In the genomic region with DNA sequence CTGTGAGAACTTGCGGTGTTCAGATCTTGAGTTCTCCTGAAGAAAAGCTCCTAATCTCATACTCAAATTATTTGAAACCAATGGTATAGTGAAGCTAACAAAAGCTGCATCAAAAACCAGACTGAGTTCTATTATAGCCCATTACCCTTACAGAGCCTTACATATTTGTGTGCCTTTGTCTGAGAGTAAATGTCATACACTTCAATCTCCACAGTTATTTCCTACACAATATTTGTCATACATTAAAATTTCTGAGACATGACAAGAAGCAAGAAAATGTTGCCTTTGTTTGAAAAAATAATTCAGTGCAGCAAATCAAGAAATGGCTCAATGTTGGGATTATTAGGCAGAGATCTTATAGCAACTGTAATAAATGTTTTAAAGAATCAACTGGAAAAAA, we compare ENCODE assay signal across 3 cellular contexts.
"Had no signal": no experiment of that assay in that cellular context is flagged by ENCODE, and none has a peak within 500 bp of the region (broad histone marks: within the 10 kb centered on the region; RNA-seq: fewer than 3 reads in every experiment).

No MANE protein-coding gene starts in this region.

- H3K4me3 ChIP-seq: GM12878 had no signal

- DNase-seq: GDM1, GF-D8 had no signal

- ATAC-seq: GM12878 had no signal
